ENCODE assay signal across 21 cellular contexts in genomic region chrX:5842601-5843000, GRCh38.
A peak's percentile ranks its signal among the peaks of the same experiment; 100 is the strongest.
DNase-seq lines count a peak whose midpoint lies in the region; ATAC-seq, FAIRE-seq and TF ChIP-seq lines count a peak whose summit lies in the region.
"Had no signal": no experiment of that assay in that cellular context is flagged by ENCODE, and none has a peak within 500 bp of the region (broad histone marks: within the 10 kb centered on the region; RNA-seq: fewer than 3 reads in every experiment).

No MANE protein-coding gene starts in this region.

- no peak for ATAC-seq in gastrocnemius medialis
- ATAC-seq: A549, GM23338, HCT116 had no signal

- H3K4me1 ChIP-seq in SJCRH30, result peaks cover 27% of the 10 kb centered on the region
- no peaks in the 10 kb centered on the region for H3K4me1 ChIP-seq in gastrocnemius medialis
- H3K4me1 ChIP-seq: A549 had no signal

- H3K27ac ChIP-seq in SJCRH30, result peak overlapping the region; percentile 5; the same call in 1 of the 2 replicates
- no peak overlapping the region for H3K27ac ChIP-seq in gastrocnemius medialis
- H3K27ac ChIP-seq: A549 had no signal

- H3K27me3 ChIP-seq in SJCRH30, result no peaks in the 10 kb centered on the region
- no peaks in the 10 kb centered on the region for H3K27me3 ChIP-seq in gastrocnemius medialis

- peak; percentile 0 for DNase-seq in HT1080 (ENCODE audit: low read depth)
- peak; percentile 15 to 65 for DNase-seq in SJCRH30
- peak; percentile 9 for DNase-seq in epithelial cell of esophagus (ENCODE audit: low read depth)
- DNase-seq in urothelium cell line (ENCODE audit: low spot score), result peak; percentile 4
- no peak for DNase-seq in hippocampal formation (lab: John Stamatoyannopoulos, UW)
- DNase-seq in NCI-H1092 (lab: John Stamatoyannopoulos, UW), result no peak
- DNase-seq in gastrocnemius medialis, result no peak
- DNase-seq: 8988T; C1 segment of cervical spinal cord; Calu3; CD4-positive, alpha-beta memory T cell; COR-L47; DMS53; DMS79 treated with DMSO at 0.1 percent for 48 hours; GF-D8; H9 had no signal

- no peak for FAIRE-seq in urothelium cell line (lab: Jason Lieb, UNC)
- FAIRE-seq: A549, GM12891, GM18507 had no signal

- in situ Hi-C loops in gastrocnemius medialis (cut with MboI; ENCODE audit: low sequenced_read_pairs in 4 of 4), result no loop called here

- no peak for TF ChIP-seq CTCF in epithelial cell of esophagus (IDR thresholded peaks at IDR 0.05; ENCODE audit: insufficient read depth, low read depth, low read length, missing control alignments)
- TF ChIP-seq CTCF in gastrocnemius medialis (IDR thresholded peaks at IDR 0.05 in 4 of 5, conservative IDR thresholded peaks at IDR 0.05 in 1 of 5), result no peak

- intact Hi-C loops in gastrocnemius medialis (cut with DNase I; ENCODE audit: low total_unique reads), result no loop called here

- H3K9me3 ChIP-seq in SJCRH30 (replicated peaks) (no peaks in the 10 kb centered on the region), gastrocnemius medialis (peaks cover 0 to 4% (median 0%) of the 10 kb centered on the region in 3 donors)
- H3K9me3 ChIP-seq: A549 had no signal

- TF ChIP-seq POLR2A in gastrocnemius medialis (IDR thresholded peaks at IDR 0.05), result no peak

- H3K36me3 ChIP-seq in SJCRH30, result no peaks in the 10 kb centered on the region
- no peaks in the 10 kb centered on the region for H3K36me3 ChIP-seq in gastrocnemius medialis

- H3K4me3 ChIP-seq in SJCRH30 (no peak overlapping the region), epithelial cell of esophagus (ENCODE audit: low read length) (no peak overlapping the region), gastrocnemius medialis (no peak overlapping the region)
- H3K4me3 ChIP-seq: A549, GM23338 had no signal

Comparison
In these comparisons a context has a peak if more than half of its experiments do, and no peak if none do; other contexts are left out.
1. DNase-seq: peak in HT1080 (single experiment), SJCRH30 (2 of 2), epithelial cell of esophagus (single experiment) and urothelium cell line (single experiment); none in hippocampal formation (0 of 2), NCI-H1092 (single experiment) and gastrocnemius medialis (0 of 2).